In genomic region chr2:127701193-127701650, GRCh38 we compare ENCODE assay signal across 8 cellular contexts. TPM values are rescaled to one million over a fixed set of nuclear protein-coding genes. Genes with fewer than 3 reads are reported as not detected.
A peak's percentile ranks its signal among the peaks of the same experiment; 100 is the strongest.
DNase-seq lines count a peak whose midpoint lies in the region; ATAC-seq and TF ChIP-seq lines count a peak whose summit lies in the region.

TSS of gene SFT2D3 (plus strand) at chr2:127701497. CDS start at chr2:127701529, 32 bp downstream.

- no peaks in the 10 kb centered on the region for H3K27me3 Mint-ChIP-seq in CD8-positive, alpha-beta T cell (ENCODE audit: low read depth)
- no peaks in the 10 kb centered on the region for H3K27me3 Mint-ChIP-seq in activated CD4-positive, alpha-beta memory T cell treated with anti-CD3 and anti-CD28 coated beads for 36 hours

- H3K4me3 ChIP-seq in CD8-positive, alpha-beta T cell (ENCODE audit: low read depth, low read length): peak within 1 kb of the TSS; percentile 98
- H3K4me3 ChIP-seq in duodenal mucosa (ENCODE audit: low read depth in 1 of 2, low read length in 2 of 2) (peak within 1 kb of the TSS; percentile 90 to 92), lower lobe of right lung (peak within 1 kb of the TSS; percentile 70)

- no peaks in the 10 kb centered on the region for H3K9me3 Mint-ChIP-seq in CD8-positive, alpha-beta T cell
- H3K9me3 Mint-ChIP-seq in activated CD4-positive, alpha-beta memory T cell treated with anti-CD3 and anti-CD28 coated beads for 36 hours: no peaks in the 10 kb centered on the region

- peaks cover 46% of the 10 kb centered on the region for H3K4me1 Mint-ChIP-seq in CD8-positive, alpha-beta T cell (ENCODE audit: low read depth)
- H3K4me1 Mint-ChIP-seq in activated CD4-positive, alpha-beta memory T cell treated with anti-CD3 and anti-CD28 coated beads for 36 hours (ENCODE audit: low read depth): peaks cover 37% of the 10 kb centered on the region

- H3K36me3 ChIP-seq in CD8-positive, alpha-beta T cell (ENCODE audit: insufficient read depth, low read length): peaks cover 5% of the 10 kb centered on the region
- H3K36me3 ChIP-seq in duodenal mucosa (ENCODE audit: control insufficient read depth in 1 of 2, insufficient read depth in 2 of 2, low read length in 2 of 2) (peaks cover 0 to 14% of the 10 kb centered on the region in 2 donors), lower lobe of right lung (peaks cover 11% of the 10 kb centered on the region)

- no peak for TF ChIP-seq CTCF in CD8-positive, alpha-beta T cell (IDR thresholded peaks at IDR 0.05)
- TF ChIP-seq CTCF in lower lobe of right lung (IDR thresholded peaks at IDR 0.05): peak; percentile 7

- peak; percentile 80 to 94 (median 88) for DNase-seq in CD8-positive, alpha-beta T cell
- peak; percentile 94 for DNase-seq in HK-2 (ENCODE audit: unreplicated experiment)
- peak; percentile 96 for DNase-seq in NCI-H82 (lab: John Stamatoyannopoulos, UW)
- peak; percentile 95 for DNase-seq in activated CD4-positive, alpha-beta memory T cell treated with anti-CD3 and anti-CD28 coated beads for 36 hours
- DNase-seq in lower lobe of right lung: peak; percentile 96
- DNase-seq in stimulated activated CD4-positive, alpha-beta T cell treated with anti-CD3 and anti-CD28 coated beads, Interleukin-4, amount 100 ng/mL, for 48 hours (ENCODE audit: low read depth in 2 of 2): peak; percentile 81 to 88

- H3K27me3 ChIP-seq in CD8-positive, alpha-beta T cell (ENCODE audit: insufficient read depth, low read length): no peaks in the 10 kb centered on the region
- H3K27me3 ChIP-seq in duodenal mucosa (ENCODE audit: control insufficient read depth in 1 of 2, insufficient read depth in 2 of 2, low read length in 2 of 2): no peaks in the 10 kb centered on the region
- H3K27me3 ChIP-seq in lower lobe of right lung (ENCODE audit: low read depth): no peaks in the 10 kb centered on the region

- H3K9ac ChIP-seq in duodenal mucosa (ENCODE audit: low read depth in 1 of 2, low read length in 2 of 2): peak within 1 kb of the TSS; percentile 81 to 84

- peak; percentile 72 for ATAC-seq in CD8-positive, alpha-beta T cell
- ATAC-seq in GM19463 (IDR thresholded peaks at IDR 0.05; ENCODE audit: unreplicated experiment): peak; percentile 59
- peak; percentile 92 to 95 for ATAC-seq in lower lobe of right lung

- intact Hi-C loops in CD8-positive, alpha-beta T cell (cut with DNase I, micrococcal nuclease): loop anchor here (1.0 to 10.0 kb wide), 13 partner anchors 60 to 624 kb away; partner anchors contain the start of genes ERCC3 (in 2 of the 2), IWS1 (in 2 of the 2), POLR2D (in 2 of the 2) and UGGT1 (in 2 of the 2)
- intact Hi-C loops in activated CD4-positive, alpha-beta memory T cell treated with anti-CD3 and anti-CD28 coated beads for 36 hours (cut with micrococcal nuclease): loop anchor here (1.0 to 5.0 kb wide), 8 partner anchors 36 to 390 kb away; partner anchors contain the start of genes IWS1, MAP3K2, POLR2D and SAP130
- intact Hi-C loops in lower lobe of right lung (cut with DNase I): no loop called here

- CTCF ChIA-PET in CD8-positive, alpha-beta T cell (lab: Charles Lee): interaction anchor here (1.8 kb wide), 2 partner anchors 51 to 175 kb away, joined by 4 to 6 read pairs; partner anchors contain the start of gene IWS1
- CTCF ChIA-PET in activated CD4-positive, alpha-beta memory T cell treated with anti-CD3 and anti-CD28 coated beads for 36 hours (lab: Charles Lee): interaction anchor here (1.0 to 1.6 kb wide), 2 partner anchors 10 to 110 kb away, joined by 3 to 5 read pairs; partner anchors contain the start of gene WDR33

- H3K4me1 ChIP-seq in CD8-positive, alpha-beta T cell (ENCODE audit: insufficient read depth, low read length): peaks cover 39% of the 10 kb centered on the region
- H3K4me1 ChIP-seq in duodenal mucosa (ENCODE audit: control insufficient read depth in 1 of 2, insufficient read depth in 2 of 2, low read length in 2 of 2): peaks cover 23 to 25% of the 10 kb centered on the region in 2 donors
- peaks cover 47% of the 10 kb centered on the region for H3K4me1 ChIP-seq in lower lobe of right lung

- peak within 1 kb of the TSS; percentile 96 for H3K27ac ChIP-seq in CD8-positive, alpha-beta T cell (ENCODE audit: low read depth, low read length)
- peak within 1 kb of the TSS; percentile 94 for H3K27ac ChIP-seq in duodenal mucosa (ENCODE audit: low read depth, low read length)
- peak within 1 kb of the TSS; percentile 98 for H3K27ac ChIP-seq in lower lobe of right lung

- no peaks in the 10 kb centered on the region for H3K9me3 ChIP-seq in CD8-positive, alpha-beta T cell (ENCODE audit: low read length)
- no peaks in the 10 kb centered on the region for H3K9me3 ChIP-seq in duodenal mucosa (ENCODE audit: control insufficient read depth in 1 of 2, low read length in 2 of 2)
- H3K9me3 ChIP-seq in lower lobe of right lung: no peaks in the 10 kb centered on the region

- H3K27ac Mint-ChIP-seq in CD8-positive, alpha-beta T cell: peak within 1 kb of the TSS; percentile 99
- peak within 1 kb of the TSS; percentile 95 for H3K27ac Mint-ChIP-seq in activated CD4-positive, alpha-beta memory T cell treated with anti-CD3 and anti-CD28 coated beads for 36 hours

- H3K36me3 Mint-ChIP-seq in CD8-positive, alpha-beta T cell: peaks cover 35% of the 10 kb centered on the region
- peaks cover 20% of the 10 kb centered on the region for H3K36me3 Mint-ChIP-seq in activated CD4-positive, alpha-beta memory T cell treated with anti-CD3 and anti-CD28 coated beads for 36 hours

- peak within 1 kb of the TSS; percentile 93 for H3K4me3 Mint-ChIP-seq in CD8-positive, alpha-beta T cell
- peak within 1 kb of the TSS; percentile 92 for H3K4me3 Mint-ChIP-seq in activated CD4-positive, alpha-beta memory T cell treated with anti-CD3 and anti-CD28 coated beads for 36 hours

- POLR2A ChIA-PET in CD8-positive, alpha-beta T cell (lab: Charles Lee): interaction anchor here (0.6 to 2.6 kb wide), 15 partner anchors 10 to 595 kb away, joined by 3 to 20 read pairs (median 5); partner anchors contain the start of genes IWS1 and WDR33
- POLR2A ChIA-PET in activated CD4-positive, alpha-beta memory T cell treated with anti-CD3 and anti-CD28 coated beads for 36 hours (lab: Charles Lee): interaction anchor here (0.9 to 1.9 kb wide), 6 partner anchors 9 to 390 kb away, joined by 3 to 8 read pairs (median 4); partner anchors contain the start of genes IWS1, UGGT1 and WDR33

RNA-seq across cellular contexts. Expression of gene SFT2D3, which starts in this region (rescaled TPM):
- total RNA-seq in CD8-positive, alpha-beta T cell: 1 to 10 TPM; 8.2 to 8.5 TPM
- 1 to 10 TPM; 3.1 to 3.6 TPM for total RNA-seq in activated CD4-positive, alpha-beta memory T cell treated with anti-CD3 and anti-CD28 coated beads for 36 hours
- 7.4 TPM for total RNA-seq in lower lobe of right lung

Comparison
In these comparisons a context has a peak if more than half of its experiments do, and no peak if none do; other contexts are left out.
1. Peak in every context shown above with its lines: DNase-seq, ATAC-seq, H3K4me3 ChIP-seq and H3K27ac ChIP-seq.